ENCODE assay signal across 8 cellular contexts in the genomic region with DNA sequence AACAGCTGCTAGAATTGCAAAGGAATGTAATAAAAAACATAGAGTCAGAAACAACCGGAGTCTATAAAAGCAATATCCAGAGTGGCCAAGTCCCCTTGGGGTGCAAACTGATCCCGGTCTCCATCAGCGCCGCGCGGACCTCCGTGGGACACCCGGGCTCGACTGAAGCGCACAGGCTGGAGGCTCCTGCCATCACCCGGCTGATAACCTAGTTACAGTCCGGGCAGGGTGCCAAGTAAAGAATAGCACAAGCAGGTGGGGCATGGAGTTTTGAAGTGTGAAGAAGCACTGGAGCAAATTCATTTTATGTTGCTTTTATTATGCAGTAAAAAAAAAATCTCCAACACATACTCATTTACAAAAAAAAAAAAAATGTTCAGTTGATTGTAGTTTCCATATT.
DNase-seq lines count a peak whose midpoint lies in the region; ATAC-seq and TF ChIP-seq lines count a peak whose summit lies in the region.

No MANE protein-coding gene starts in this region.

- TF ChIP-seq CTCF in gastrocnemius medialis (IDR thresholded peaks at IDR 0.05 in 4 of 5, conservative IDR thresholded peaks at IDR 0.05 in 1 of 5) (no peak), endothelial cell (IDR thresholded peaks at IDR 0.05; ENCODE audit: unreplicated experiment) (no peak)

- no peaks in the 10 kb centered on the region for H3K36me3 Mint-ChIP-seq in endothelial cell (ENCODE audit: low read depth, unreplicated experiment)

- H3K4me1 ChIP-seq in gastrocnemius medialis: peaks cover 4 to 7% of the 10 kb centered on the region in 2 donors

- H3K27me3 ChIP-seq in gastrocnemius medialis: no peaks in the 10 kb centered on the region

- DNase-seq in KBM-7 (peak; percentile 1), NCI-H510A (lab: John Stamatoyannopoulos, UW) (peak; percentile 45), cerebellar cortex (ENCODE audit: low spot score) (peak; percentile 82), gastrocnemius medialis (peak; percentile 50 to 59), AG20443 (ENCODE audit: low spot score) (no peak), endothelial cell (ENCODE audit: low spot score) (no peak), midbrain (lab: John Stamatoyannopoulos, UW) (no peak)

- no peak overlapping the region for H3K4me3 Mint-ChIP-seq in endothelial cell (ENCODE audit: unreplicated experiment)

- no peaks in the 10 kb centered on the region for H3K9me3 ChIP-seq in gastrocnemius medialis

- intact Hi-C loops in gastrocnemius medialis (cut with DNase I; ENCODE audit: low total_unique reads): loop anchor here (2.0 kb wide), 1 partner anchor 846 kb away; no protein-coding TSS in a partner anchor

- TF ChIP-seq POLR2A in gastrocnemius medialis (IDR thresholded peaks at IDR 0.05): no peak

- H3K4me3 ChIP-seq in gastrocnemius medialis: no peak overlapping the region

- in situ Hi-C loops in KBM-7 (cut with MboI; ENCODE audit: low pct_unique_long_range_greater_than_20kb, low sequenced_read_pairs): loop anchor here (25.0 kb wide), 1 partner anchor 863 kb away; no protein-coding TSS in a partner anchor
- in situ Hi-C loops in gastrocnemius medialis (cut with MboI; ENCODE audit: low sequenced_read_pairs in 4 of 4): no loop called here

- H3K9me3 Mint-ChIP-seq in endothelial cell (ENCODE audit: unreplicated experiment): no peaks in the 10 kb centered on the region

- no peak overlapping the region for H3K27ac Mint-ChIP-seq in endothelial cell (ENCODE audit: unreplicated experiment)

- peak; percentile 56 to 82 for ATAC-seq in gastrocnemius medialis
- ATAC-seq in GM18861 (IDR thresholded peaks at IDR 0.05; ENCODE audit: unreplicated experiment): no peak

- H3K27me3 Mint-ChIP-seq in endothelial cell (ENCODE audit: unreplicated experiment): no peaks in the 10 kb centered on the region

- peaks cover 8% of the 10 kb centered on the region for H3K4me1 Mint-ChIP-seq in endothelial cell (ENCODE audit: unreplicated experiment)

- no peak overlapping the region for H3K27ac ChIP-seq in gastrocnemius medialis

- H3K36me3 ChIP-seq in gastrocnemius medialis: no peaks in the 10 kb centered on the region

Comparison
In these comparisons a context has a peak if more than half of its experiments do, and no peak if none do; other contexts are left out.
1. DNase-seq: peak in KBM-7 (single experiment), NCI-H510A (single experiment), cerebellar cortex (single experiment) and gastrocnemius medialis (2 of 2); none in AG20443 (single experiment), endothelial cell (single experiment) and midbrain (single experiment).